14 cellular contexts compared by ENCODE assay signal in the genomic region with DNA sequence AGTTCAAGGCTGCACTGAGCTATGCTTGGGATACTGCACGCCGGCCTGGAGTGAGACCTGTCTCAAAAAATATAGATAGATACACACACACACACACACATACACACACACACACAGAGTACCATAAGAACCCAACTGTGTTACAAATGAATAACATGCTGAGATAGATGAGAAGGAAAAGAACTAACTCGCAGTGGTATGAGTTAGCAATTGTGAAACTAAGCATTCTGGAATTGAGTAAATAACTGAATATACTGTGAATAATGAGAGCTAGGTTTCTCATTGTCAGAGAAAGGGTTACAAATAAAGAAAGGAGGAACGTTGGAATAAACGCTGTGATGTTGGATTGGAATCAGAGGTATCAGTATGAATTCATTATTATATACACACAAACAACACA. TPM values are rescaled to one million over a fixed set of nuclear protein-coding genes. Genes with fewer than 3 reads are reported as not detected.
DNase-seq lines count a peak whose midpoint lies in the region; ATAC-seq and TF ChIP-seq lines count a peak whose summit lies in the region.
"Had no signal": no experiment of that assay in that cellular context is flagged by ENCODE, and none has a peak within 500 bp of the region (broad histone marks: within the 10 kb centered on the region; RNA-seq: fewer than 3 reads in every experiment).

No MANE protein-coding gene starts in this region.

- no peak overlapping the region for H3K4me3 Mint-ChIP-seq in activated CD4-positive, alpha-beta T cell treated with anti-CD3 and anti-CD28 coated beads, Interleukin-2, amount 10 ng/mL, durations not matched to agents 24 days and 14 days
- no peak overlapping the region for H3K4me3 Mint-ChIP-seq in activated T-helper 2 cell treated with anti-CD3 and anti-CD28 coated beads, Interferon-gamma antibody, Interleukin-2, Interleukin-4, amounts not matched to agents 10 μg/mL and 5 μg/mL and 100 μg/mL, durations not matched to agents 14 hours and 24 hours and 36 hours (ENCODE audit: low read depth)

- no peak for TF ChIP-seq CTCF in osteoblast (IDR thresholded peaks at IDR 0.05; ENCODE audit: extremely low read depth, low read depth, low read length)

- H3K27ac ChIP-seq in osteoblast (ENCODE audit: low read depth, low read length): no peak overlapping the region
- H3K27ac ChIP-seq: A549, epithelial cell of prostate had no signal

- H3K27me3 Mint-ChIP-seq in activated CD4-positive, alpha-beta T cell treated with anti-CD3 and anti-CD28 coated beads, Interleukin-2, amount 10 ng/mL, durations not matched to agents 24 days and 14 days: peaks cover 10% of the 10 kb centered on the region
- H3K27me3 Mint-ChIP-seq in activated T-helper 2 cell treated with anti-CD3 and anti-CD28 coated beads, Interferon-gamma antibody, Interleukin-2, Interleukin-4, amounts not matched to agents 10 μg/mL and 5 μg/mL and 100 μg/mL, durations not matched to agents 14 hours and 24 hours and 36 hours (ENCODE audit: low read depth): no peaks in the 10 kb centered on the region

- no peaks in the 10 kb centered on the region for H3K4me1 ChIP-seq in osteoblast (ENCODE audit: insufficient read depth, low read length)
- H3K4me1 ChIP-seq: A549 had no signal

- no peak overlapping the region for H3K4me3 ChIP-seq in osteoblast (ENCODE audit: insufficient read depth, low read length)
- H3K4me3 ChIP-seq: A549 had no signal

- intact Hi-C loops in activated CD4-positive, alpha-beta T cell treated with anti-CD3 and anti-CD28 coated beads, Interleukin-2, amount 10 ng/mL, durations not matched to agents 24 days and 14 days (cut with micrococcal nuclease): no loop called here
- intact Hi-C loops in activated T-helper 2 cell treated with anti-CD3 and anti-CD28 coated beads, Interferon-gamma antibody, Interleukin-2, Interleukin-4, amounts not matched to agents 10 μg/mL and 5 μg/mL and 100 μg/mL, durations not matched to agents 14 hours and 24 hours and 36 hours (cut with micrococcal nuclease): loop anchor here (2.0 kb wide), 3 partner anchors 19 to 173 kb away; partner anchors contain the start of gene PNISR

- no peaks in the 10 kb centered on the region for H3K36me3 Mint-ChIP-seq in activated CD4-positive, alpha-beta T cell treated with anti-CD3 and anti-CD28 coated beads, Interleukin-2, amount 10 ng/mL, durations not matched to agents 24 days and 14 days (ENCODE audit: low read depth)
- no peaks in the 10 kb centered on the region for H3K36me3 Mint-ChIP-seq in activated T-helper 2 cell treated with anti-CD3 and anti-CD28 coated beads, Interferon-gamma antibody, Interleukin-2, Interleukin-4, amounts not matched to agents 10 μg/mL and 5 μg/mL and 100 μg/mL, durations not matched to agents 14 hours and 24 hours and 36 hours (ENCODE audit: low read depth)

- ATAC-seq in GM21423 (IDR thresholded peaks at IDR 0.05; ENCODE audit: unreplicated experiment): peak; percentile 85
- peak; percentile 92 for ATAC-seq in HG03039 (IDR thresholded peaks at IDR 0.05; ENCODE audit: unreplicated experiment)
- ATAC-seq: A549, Panc1 had no signal

- no peaks in the 10 kb centered on the region for H4K20me1 ChIP-seq in osteoblast (ENCODE audit: insufficient read depth, low read length)

- H3K9me3 ChIP-seq in osteoblast (ENCODE audit: low read depth, low read length): no peaks in the 10 kb centered on the region
- H3K9me3 ChIP-seq: A549 had no signal

- no peaks in the 10 kb centered on the region for H3K27me3 ChIP-seq in osteoblast (ENCODE audit: insufficient read depth, low read length)

- peaks cover 9% of the 10 kb centered on the region for H3K4me1 Mint-ChIP-seq in activated CD4-positive, alpha-beta T cell treated with anti-CD3 and anti-CD28 coated beads, Interleukin-2, amount 10 ng/mL, durations not matched to agents 24 days and 14 days
- H3K4me1 Mint-ChIP-seq in activated T-helper 2 cell treated with anti-CD3 and anti-CD28 coated beads, Interferon-gamma antibody, Interleukin-2, Interleukin-4, amounts not matched to agents 10 μg/mL and 5 μg/mL and 100 μg/mL, durations not matched to agents 14 hours and 24 hours and 36 hours (ENCODE audit: low read depth): peaks cover 16% of the 10 kb centered on the region

- no peaks in the 10 kb centered on the region for H3K79me2 ChIP-seq in osteoblast (ENCODE audit: insufficient read depth, low read length)

- H3K27ac Mint-ChIP-seq in activated CD4-positive, alpha-beta T cell treated with anti-CD3 and anti-CD28 coated beads, Interleukin-2, amount 10 ng/mL, durations not matched to agents 24 days and 14 days: peak overlapping the region; percentile 20
- H3K27ac Mint-ChIP-seq in activated T-helper 2 cell treated with anti-CD3 and anti-CD28 coated beads, Interferon-gamma antibody, Interleukin-2, Interleukin-4, amounts not matched to agents 10 μg/mL and 5 μg/mL and 100 μg/mL, durations not matched to agents 14 hours and 24 hours and 36 hours: peak overlapping the region; percentile 34

- no peaks in the 10 kb centered on the region for H3K9me3 Mint-ChIP-seq in activated CD4-positive, alpha-beta T cell treated with anti-CD3 and anti-CD28 coated beads, Interleukin-2, amount 10 ng/mL, durations not matched to agents 24 days and 14 days
- no peaks in the 10 kb centered on the region for H3K9me3 Mint-ChIP-seq in activated T-helper 2 cell treated with anti-CD3 and anti-CD28 coated beads, Interferon-gamma antibody, Interleukin-2, Interleukin-4, amounts not matched to agents 10 μg/mL and 5 μg/mL and 100 μg/mL, durations not matched to agents 14 hours and 24 hours and 36 hours

- H3K4me2 ChIP-seq in osteoblast (ENCODE audit: insufficient read depth, low read length): no peak overlapping the region
- H3K4me2 ChIP-seq: A549 had no signal

- H3K36me3 ChIP-seq in osteoblast (ENCODE audit: insufficient read depth, low read length): no peaks in the 10 kb centered on the region

- DNase-seq in activated CD4-positive, alpha-beta T cell treated with anti-CD3 and anti-CD28 coated beads, Interleukin-2, amount 10 ng/mL, durations not matched to agents 24 days and 14 days: no peak
- no peak for DNase-seq in activated CD4-positive, alpha-beta T cell treated with anti-CD3 and anti-CD28 coated beads for 1 hour
- no peak for DNase-seq in activated T-helper 2 cell treated with anti-CD3 and anti-CD28 coated beads, Interferon-gamma antibody, Interleukin-2, Interleukin-4, amounts not matched to agents 10 μg/mL and 5 μg/mL and 100 μg/mL, durations not matched to agents 14 hours and 24 hours and 36 hours (ENCODE audit: low spot score)
- no peak for DNase-seq in osteoblast (ENCODE audit: insufficient read length, low spot score, missing footprints)
- no peak for DNase-seq in A172 (ENCODE audit: low spot score)
- DNase-seq in HCEC 1CT: no peak
- DNase-seq: NCI-H1436 treated with DMSO at 0.1 percent for 48 hours, T-helper 9 cell, trophoblast cell had no signal

- no peak overlapping the region for H2AFZ ChIP-seq in osteoblast (ENCODE audit: low read length)

RNA-seq across cellular contexts. Expression of gene FAXC, which starts 14.6 kb away (rescaled TPM):
- total RNA-seq in activated CD4-positive, alpha-beta T cell treated with anti-CD3 and anti-CD28 coated beads, Interleukin-2, amount 10 ng/mL, durations not matched to agents 24 days and 14 days: not detected in 2 replicates
- total RNA-seq in activated T-helper 2 cell treated with anti-CD3 and anti-CD28 coated beads, Interferon-gamma antibody, Interleukin-2, Interleukin-4, amounts not matched to agents 10 μg/mL and 5 μg/mL and 100 μg/mL, durations not matched to agents 14 hours and 24 hours and 36 hours: 0.25 TPM in 1 of 2 replicates, not detected in the other
- 0.88 and 1.1 TPM in 2 replicates for total RNA-seq in osteoblast
- total RNA-seq in A172 (2014; rRNA removed; shearing (Covaris generic)): 8.1 and 10.9 TPM in 2 replicates

RNA-seq across cellular contexts. Expression of gene COQ3, which starts 30.0 kb away (rescaled TPM):
- 13.4 and 14.4 TPM in 2 replicates for total RNA-seq in activated CD4-positive, alpha-beta T cell treated with anti-CD3 and anti-CD28 coated beads, Interleukin-2, amount 10 ng/mL, durations not matched to agents 24 days and 14 days
- 12.9 and 13.7 TPM in 2 replicates for total RNA-seq in activated T-helper 2 cell treated with anti-CD3 and anti-CD28 coated beads, Interferon-gamma antibody, Interleukin-2, Interleukin-4, amounts not matched to agents 10 μg/mL and 5 μg/mL and 100 μg/mL, durations not matched to agents 14 hours and 24 hours and 36 hours
- 2.5 and 3.5 TPM in 2 replicates for total RNA-seq in osteoblast
- 16.7 and 21.4 TPM in 2 replicates for total RNA-seq in A172 (2014; rRNA removed; shearing (Covaris generic))
